Comparison of ENCODE assay signal across 33 cellular contexts in genomic region chr6:95354551-95354950, GRCh38.
"Had no signal": no experiment of that assay in that cellular context is flagged by ENCODE, and none has a peak within 500 bp of the region (broad histone marks: within the 10 kb centered on the region; RNA-seq: fewer than 3 reads in every experiment).

No MANE protein-coding gene starts in this region.

- H3K27ac ChIP-seq: KMS-11, PC-9, RWPE1, SJCRH30, SK-N-MC had no signal

- DNase-seq: Kasumi-1, MG63, NCI-H1048, NCI-H1092 treated with DMSO at 0.1 percent for 48 hours, NCI-H1105 treated with DMSO at 0.1 percent for 48 hours, NCI-H1417, NCI-H1436, NCI-H146, NCI-H1694, NCI-H187, NCI-H1930, NCI-H2029 treated with DMSO at 0.1 percent for 48 hours, NCI-H2081 treated with DMSO at 0.1 percent for 48 hours, NCI-H2107, NCI-H2171, NCI-H226, NCI-H446 treated with DMSO at 0.1 percent for 48 hours, NCI-H510A, NCI-H524, NCI-H526, NCI-H69, NCI-H748 treated with DMSO at 0.1 percent for 48 hours, NCI-H82, PC-9, SHP77, SIG-M5, SJCRH30 had no signal

- H3K4me3 ChIP-seq: MG63, PC-9, SJCRH30, SK-N-MC had no signal

- H3K27me3 ChIP-seq: MG63, SJCRH30 had no signal

- H3K9me3 ChIP-seq: MG63, SJCRH30 had no signal

- H3K4me2 ChIP-seq: KMS-11, PC-9 had no signal

- H3K9ac ChIP-seq: KMS-11 had no signal

- H2AFZ ChIP-seq: PC-9 had no signal

- H3K36me3 ChIP-seq: MG63, SJCRH30 had no signal

- ATAC-seq: Panc1, Right ventricle myocardium inferior, SK-N-SH treated with all-trans-retinoic acid at 6 μM for 48 hours had no signal

- H3K4me1 ChIP-seq: SJCRH30 had no signal
